8 cellular contexts compared by ENCODE assay signal in the genomic region with DNA sequence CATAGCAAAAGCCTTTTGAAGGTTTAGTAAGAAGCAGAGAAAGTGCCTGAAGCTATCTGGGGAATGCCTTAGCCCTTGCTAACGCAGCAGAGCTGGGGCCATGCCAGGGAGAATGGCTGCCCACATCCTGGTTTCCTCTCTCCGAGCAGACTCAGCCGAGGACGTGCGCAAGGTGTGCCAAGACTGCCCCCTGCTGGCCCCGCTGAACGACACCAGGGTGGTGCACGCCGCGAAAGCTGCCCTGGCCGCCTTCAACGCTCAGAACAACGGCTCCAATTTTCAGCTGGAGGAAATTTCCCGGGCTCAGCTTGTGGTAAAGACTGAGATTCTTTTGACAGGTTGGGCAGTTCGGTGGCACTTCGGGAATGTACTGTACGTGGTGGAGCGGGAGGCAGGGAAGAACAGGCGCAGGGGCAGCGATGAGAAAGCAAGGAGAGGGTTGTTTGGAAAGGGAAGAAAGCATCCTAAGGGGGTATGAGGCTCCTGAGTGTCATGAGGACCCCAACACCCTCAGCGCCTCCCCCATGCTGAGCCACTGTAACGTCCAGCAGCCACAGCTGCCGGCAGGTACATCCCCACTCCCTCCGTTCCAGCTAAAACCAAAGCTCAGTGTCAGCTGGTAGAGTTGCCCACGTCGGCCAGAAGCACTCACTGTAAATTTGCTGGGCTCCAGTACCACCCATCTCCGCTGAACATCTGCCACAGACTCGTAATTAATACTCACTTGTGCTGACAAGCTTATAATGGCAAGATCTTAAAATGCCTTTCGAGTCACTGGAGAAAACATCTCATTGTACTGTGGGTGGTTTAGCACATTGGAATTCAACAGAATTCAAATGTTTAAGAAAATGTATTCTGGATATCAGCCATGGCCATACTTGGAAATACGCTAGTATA. TPM values are rescaled to one million over a fixed set of nuclear protein-coding genes. Genes with fewer than 3 reads are reported as not detected.
DNase-seq lines count a peak whose midpoint lies in the region; ATAC-seq lines count a peak whose summit lies in the region.

No MANE protein-coding gene starts in this region.

- H3K4me3 ChIP-seq in CD8-positive, alpha-beta memory T cell (ENCODE audit: low read length): no peak overlapping the region
- H3K4me3 ChIP-seq in duodenal mucosa (ENCODE audit: low read depth in 1 of 2, low read length in 2 of 2): peak overlapping the region; percentile 17 to 30

- no peak overlapping the region for H3K27ac ChIP-seq in CD8-positive, alpha-beta memory T cell (ENCODE audit: low read depth, low read length)
- no peak overlapping the region for H3K27ac ChIP-seq in duodenal mucosa (ENCODE audit: low read depth, low read length)

- H3K4me1 Mint-ChIP-seq in CD8-positive, alpha-beta memory T cell: peaks cover 19 to 25% (median 21%) of the 10 kb centered on the region in 3 donors
- H3K4me1 Mint-ChIP-seq in activated CD4-positive, alpha-beta memory T cell treated with anti-CD3 and anti-CD28 coated beads for 36 hours (ENCODE audit: low read depth): peaks cover 20% of the 10 kb centered on the region

- H3K36me3 ChIP-seq in CD8-positive, alpha-beta memory T cell (ENCODE audit: insufficient read depth, low read length): no peaks in the 10 kb centered on the region
- H3K36me3 ChIP-seq in duodenal mucosa (ENCODE audit: control insufficient read depth in 1 of 2, insufficient read depth in 2 of 2, low read length in 2 of 2): no peaks in the 10 kb centered on the region

- H3K9me3 Mint-ChIP-seq in CD8-positive, alpha-beta memory T cell: no peaks in the 10 kb centered on the region
- H3K9me3 Mint-ChIP-seq in activated CD4-positive, alpha-beta memory T cell treated with anti-CD3 and anti-CD28 coated beads for 36 hours: no peaks in the 10 kb centered on the region

- H3K4me3 Mint-ChIP-seq in CD8-positive, alpha-beta memory T cell: peak overlapping the region; percentile 16 to 84 (median 68)
- peak overlapping the region; percentile 62 for H3K4me3 Mint-ChIP-seq in activated CD4-positive, alpha-beta memory T cell treated with anti-CD3 and anti-CD28 coated beads for 36 hours

- peak; percentile 98 for ATAC-seq in GM19463 (IDR thresholded peaks at IDR 0.05; ENCODE audit: unreplicated experiment)
- peak; percentile 94 for ATAC-seq in HG03571 (IDR thresholded peaks at IDR 0.05; ENCODE audit: unreplicated experiment)

- POLR2A ChIA-PET in CD8-positive, alpha-beta memory T cell (lab: Charles Lee): interaction anchor here (0.8 to 1.5 kb wide), 3 partner anchors 156 to 679 kb away, joined by 3 to 10 read pairs (median 3); partner anchors contain the start of genes EIF4A2 and TRA2B
- POLR2A ChIA-PET in activated CD4-positive, alpha-beta memory T cell treated with anti-CD3 and anti-CD28 coated beads for 36 hours (lab: Charles Lee): interaction anchor here (0.6 to 2.6 kb wide), 9 partner anchors 15 to 679 kb away, joined by 3 to 22 read pairs (median 3); partner anchors contain the start of genes EIF4A2 and TRA2B

- peak; percentile 76 to 89 (median 79) for DNase-seq in CD8-positive, alpha-beta memory T cell
- DNase-seq in NCI-H774 (lab: John Stamatoyannopoulos, UW) (peak; percentile 84), lung microvascular endothelial cell (ENCODE audit: low read depth in 2 of 2) (peak; percentile 82 to 84)
- DNase-seq in activated CD4-positive, alpha-beta memory T cell treated with anti-CD3 and anti-CD28 coated beads for 36 hours: peak; percentile 95
- DNase-seq in stimulated activated CD8-positive, alpha-beta memory T cell treated with anti-CD3 and anti-CD28 coated beads, Interleukin-12 subunit alpha, Interleukin-12 subunit beta, amount 100 ng/mL, for 4 hours (ENCODE audit: low read depth): peak; percentile 64

- no peaks in the 10 kb centered on the region for H3K9me3 ChIP-seq in CD8-positive, alpha-beta memory T cell (ENCODE audit: low read length)
- no peaks in the 10 kb centered on the region for H3K9me3 ChIP-seq in duodenal mucosa (ENCODE audit: control insufficient read depth in 1 of 2, low read length in 2 of 2)

- intact Hi-C loops in activated CD4-positive, alpha-beta memory T cell treated with anti-CD3 and anti-CD28 coated beads for 36 hours (cut with micrococcal nuclease): loop anchor here (1.0 to 10.0 kb wide), 8 partner anchors 26 to 640 kb away; partner anchors contain the start of gene DNAJB11

- H3K27me3 ChIP-seq in CD8-positive, alpha-beta memory T cell (ENCODE audit: insufficient read depth, low read length, poor library complexity, severe bottlenecking): peaks cover 15% of the 10 kb centered on the region
- peaks cover 18 to 22% of the 10 kb centered on the region in 2 donors for H3K27me3 ChIP-seq in duodenal mucosa (ENCODE audit: control insufficient read depth in 1 of 2, insufficient read depth in 2 of 2, low read length in 2 of 2)

- CTCF ChIA-PET in CD8-positive, alpha-beta memory T cell (lab: Charles Lee): interaction anchor here (0.6 to 9.2 kb wide), 48 partner anchors 9 to 686 kb away, joined by 3 to 217 read pairs (median 5); partner anchors contain the start of genes CRYGS, DNAJB11, EIF4A2 and TBCCD1
- CTCF ChIA-PET in activated CD4-positive, alpha-beta memory T cell treated with anti-CD3 and anti-CD28 coated beads for 36 hours (lab: Charles Lee): interaction anchor here (0.6 to 6.3 kb wide), 76 partner anchors 9 to 1062 kb away, joined by 3 to 159 read pairs (median 4); partner anchors contain the start of genes DNAJB11, EIF4A2, RPL39L and TBCCD1

- H3K4me1 ChIP-seq in CD8-positive, alpha-beta memory T cell (ENCODE audit: insufficient read depth, low read length): peaks cover 13% of the 10 kb centered on the region
- H3K4me1 ChIP-seq in duodenal mucosa (ENCODE audit: control insufficient read depth in 1 of 2, insufficient read depth in 2 of 2, low read length in 2 of 2): peaks cover 3 to 10% of the 10 kb centered on the region in 2 donors

- peak overlapping the region in 1 of 2 donors; percentile 25 for H3K9ac ChIP-seq in duodenal mucosa (ENCODE audit: low read depth in 1 of 2, low read length in 2 of 2)

- H3K27ac Mint-ChIP-seq in CD8-positive, alpha-beta memory T cell: peak overlapping the region in 3 of 8 donors; percentile 51 to 71 (median 63)
- H3K27ac Mint-ChIP-seq in activated CD4-positive, alpha-beta memory T cell treated with anti-CD3 and anti-CD28 coated beads for 36 hours: peak overlapping the region; percentile 70

- H3K27me3 Mint-ChIP-seq in CD8-positive, alpha-beta memory T cell: peaks cover 20 to 42% of the 10 kb centered on the region in 2 donors
- peaks cover 24% of the 10 kb centered on the region for H3K27me3 Mint-ChIP-seq in activated CD4-positive, alpha-beta memory T cell treated with anti-CD3 and anti-CD28 coated beads for 36 hours

- H3K36me3 Mint-ChIP-seq in CD8-positive, alpha-beta memory T cell: no peaks in the 10 kb centered on the region
- H3K36me3 Mint-ChIP-seq in activated CD4-positive, alpha-beta memory T cell treated with anti-CD3 and anti-CD28 coated beads for 36 hours: no peaks in the 10 kb centered on the region

RNA-seq across cellular contexts. Expression of gene AHSG, which starts 4.4 kb away (rescaled TPM):
- not detected for total RNA-seq in CD8-positive, alpha-beta memory T cell
- not detected for polyA plus RNA-seq in CD8-positive, alpha-beta memory T cell
- total RNA-seq in activated CD4-positive, alpha-beta memory T cell treated with anti-CD3 and anti-CD28 coated beads for 36 hours: not detected
- not detected in 2 replicates for total RNA-seq in lung microvascular endothelial cell

RNA-seq across cellular contexts. Expression of gene FETUB, which starts 22.9 kb away (rescaled TPM):
- total RNA-seq in CD8-positive, alpha-beta memory T cell: not detected
- polyA plus RNA-seq in CD8-positive, alpha-beta memory T cell: not detected
- not detected for total RNA-seq in activated CD4-positive, alpha-beta memory T cell treated with anti-CD3 and anti-CD28 coated beads for 36 hours
- not detected in 2 replicates for total RNA-seq in lung microvascular endothelial cell

RNA-seq across cellular contexts. Expression of gene DNAJB11, which starts 46.8 kb away (rescaled TPM):
- 10 to 100 TPM; 62.7 to 65.6 TPM for total RNA-seq in CD8-positive, alpha-beta memory T cell
- polyA plus RNA-seq in CD8-positive, alpha-beta memory T cell: 48.9 TPM
- 10 to 100 TPM; 36.9 to 39.5 TPM for total RNA-seq in activated CD4-positive, alpha-beta memory T cell treated with anti-CD3 and anti-CD28 coated beads for 36 hours
- 36.8 and 60.7 TPM in 2 replicates for total RNA-seq in lung microvascular endothelial cell

RNA-seq across cellular contexts. Expression of gene HRG, which starts 48.5 kb away (rescaled TPM):
- not detected for total RNA-seq in CD8-positive, alpha-beta memory T cell
- polyA plus RNA-seq in CD8-positive, alpha-beta memory T cell: not detected
- total RNA-seq in activated CD4-positive, alpha-beta memory T cell treated with anti-CD3 and anti-CD28 coated beads for 36 hours: not detected
- not detected in 2 replicates for total RNA-seq in lung microvascular endothelial cell

RNA-seq across cellular contexts. Expression of gene TBCCD1, which starts 50.1 kb away (rescaled TPM):
- total RNA-seq in CD8-positive, alpha-beta memory T cell: 10 to 100 TPM; 17.6 to 18.3 TPM
- polyA plus RNA-seq in CD8-positive, alpha-beta memory T cell: 26.0 TPM
- 10 to 100 TPM; 10.6 to 12.1 TPM for total RNA-seq in activated CD4-positive, alpha-beta memory T cell treated with anti-CD3 and anti-CD28 coated beads for 36 hours
- 12.9 and 17.3 TPM in 2 replicates for total RNA-seq in lung microvascular endothelial cell
